ENCODE assay signal across 9 cellular contexts in the genomic region with DNA sequence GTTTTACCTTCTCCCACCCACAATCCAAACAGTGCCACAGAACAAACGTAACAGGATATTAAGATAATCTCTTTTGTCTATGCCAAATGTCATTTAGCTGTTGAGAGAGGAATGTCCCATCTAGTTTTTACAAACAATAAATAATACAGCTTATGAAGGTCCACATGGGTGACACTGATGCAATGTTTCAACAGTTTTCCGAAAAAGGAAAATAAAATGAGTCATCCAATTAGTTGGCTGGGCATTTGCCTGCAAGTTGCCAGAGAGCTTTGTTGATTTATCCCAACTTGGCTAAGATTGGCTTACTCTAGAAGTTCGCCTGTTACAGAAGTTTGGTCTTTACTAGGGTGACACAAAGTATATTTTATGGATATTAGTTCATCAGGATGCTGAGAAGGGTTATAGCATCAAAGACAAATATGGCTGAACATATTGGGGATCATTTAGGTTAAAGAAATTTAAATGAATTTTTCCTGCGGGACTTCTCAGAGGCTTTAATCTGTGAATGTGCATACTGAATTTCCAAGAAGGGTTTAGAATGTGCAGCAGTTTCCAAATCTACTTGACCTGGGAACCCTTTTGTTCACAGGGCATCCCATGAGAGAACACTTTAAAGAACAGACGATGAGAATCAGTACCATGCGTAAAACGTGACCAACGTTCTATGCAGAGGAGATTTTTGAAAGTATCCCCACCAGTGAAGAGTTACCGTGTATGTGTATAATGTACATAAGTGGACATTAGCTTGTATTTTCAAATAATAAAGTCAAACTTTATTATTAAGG.
DNase-seq lines count a peak whose midpoint lies in the region; TF ChIP-seq lines count a peak whose summit lies in the region.
"Had no signal": no experiment of that assay in that cellular context is flagged by ENCODE, and none has a peak within 500 bp of the region (broad histone marks: within the 10 kb centered on the region; RNA-seq: fewer than 3 reads in every experiment).

No MANE protein-coding gene starts in this region.

- no peaks in the 10 kb centered on the region for H3K4me1 Mint-ChIP-seq in mesothelial cell of epicardium

- H3K9me3 ChIP-seq in skeletal muscle satellite cell (replicated peaks; ENCODE audit: low read length): no peaks in the 10 kb centered on the region
- H3K9me3 ChIP-seq in BE2C: no peaks in the 10 kb centered on the region
- H3K9me3 ChIP-seq in MM.1S (replicated peaks; ENCODE audit: insufficient read depth, low read length): no peaks in the 10 kb centered on the region

- H3K4me3 Mint-ChIP-seq in mesothelial cell of epicardium: no peak overlapping the region

- no peaks in the 10 kb centered on the region for H3F3A ChIP-seq in MM.1S (ENCODE audit: insufficient read depth, low read length)

- TF ChIP-seq CTCF in HFF-Myc (IDR thresholded peaks at IDR 0.05; ENCODE audit: low read depth, low read length, missing control alignments): no peak
- no peak for TF ChIP-seq CTCF in BE2C (IDR thresholded peaks at IDR 0.05; ENCODE audit: low read depth, low read length)
- TF ChIP-seq CTCF in MM.1S (IDR thresholded peaks at IDR 0.05; ENCODE audit: low read length): no peak
- no peak for TF ChIP-seq CTCF in mesothelial cell of epicardium (IDR thresholded peaks at IDR 0.05; ENCODE audit: unreplicated experiment)

- DNase-seq in HFF-Myc (ENCODE audit: extremely low read depth, low read depth): peak; percentile 67
- DNase-seq in amniotic stem cell (lab: John Stamatoyannopoulos, UW): peak; percentile 72
- peak; percentile 82 for DNase-seq in glomerular endothelial cell (ENCODE audit: extremely low read depth, low read depth, low spot score)
- no peak for DNase-seq in BE2C
- no peak for DNase-seq in MM.1S
- DNase-seq in mesothelial cell of epicardium (ENCODE audit: low spot score in 2 of 2, unreplicated experiment in 2 of 2): no peak
- DNase-seq in NCI-H510A (lab: John Stamatoyannopoulos, UW): no peak
- DNase-seq: stimulated activated naive CD4-positive, alpha-beta T cell had no signal

- H4K20me1 ChIP-seq in MM.1S (ENCODE audit: insufficient read depth, low read length): no peaks in the 10 kb centered on the region

- no peaks in the 10 kb centered on the region for H3K27me3 ChIP-seq in skeletal muscle satellite cell (ENCODE audit: control insufficient read depth, insufficient read depth, low read length)
- no peaks in the 10 kb centered on the region for H3K27me3 ChIP-seq in BE2C
- no peaks in the 10 kb centered on the region for H3K27me3 ChIP-seq in MM.1S (replicated peaks; ENCODE audit: insufficient read depth, low read length)

- H3K4me1 ChIP-seq in skeletal muscle satellite cell (ENCODE audit: control insufficient read depth, insufficient read depth, low read length): peaks cover 31% of the 10 kb centered on the region
- H3K4me1 ChIP-seq in BE2C: no peaks in the 10 kb centered on the region
- H3K4me1 ChIP-seq in MM.1S (ENCODE audit: low read length): no peaks in the 10 kb centered on the region

- peak overlapping the region; percentile 48 for H3K4me2 ChIP-seq in skeletal muscle satellite cell (ENCODE audit: low read length)
- H3K4me2 ChIP-seq in MM.1S (ENCODE audit: low read depth, low read length): no peak overlapping the region

- peaks cover 3% of the 10 kb centered on the region for H3K9me3 Mint-ChIP-seq in mesothelial cell of epicardium

- H3K27me3 Mint-ChIP-seq in mesothelial cell of epicardium (ENCODE audit: low read depth): peaks cover 45% of the 10 kb centered on the region

- H3K9ac ChIP-seq in skeletal muscle satellite cell (ENCODE audit: low read depth, low read length) (peak overlapping the region; percentile 3), MM.1S (ENCODE audit: low read length) (no peak overlapping the region)

- no peak overlapping the region for H3K4me3 ChIP-seq in HFF-Myc (replicated peaks; ENCODE audit: low read depth, low read length)
- H3K4me3 ChIP-seq in skeletal muscle satellite cell (ENCODE audit: low read length): no peak overlapping the region
- H3K4me3 ChIP-seq in BE2C (ENCODE audit: low read depth, low read length): no peak overlapping the region
- H3K4me3 ChIP-seq in MM.1S (ENCODE audit: low read length): no peak overlapping the region

- H3K27ac Mint-ChIP-seq in mesothelial cell of epicardium: no peak overlapping the region

- no peaks in the 10 kb centered on the region for H3K79me2 ChIP-seq in MM.1S (ENCODE audit: low read length)

- H3K9me2 ChIP-seq in MM.1S (replicated peaks; ENCODE audit: insufficient read depth, low read length): no peaks in the 10 kb centered on the region

- no peaks in the 10 kb centered on the region for H3K36me3 ChIP-seq in skeletal muscle satellite cell (ENCODE audit: insufficient read depth, low read length)
- H3K36me3 ChIP-seq in BE2C: no peaks in the 10 kb centered on the region
- no peaks in the 10 kb centered on the region for H3K36me3 ChIP-seq in MM.1S (replicated peaks; ENCODE audit: insufficient read depth, low read length)

- no peak overlapping the region for H2AFZ ChIP-seq in MM.1S (ENCODE audit: low read length)

- no peak overlapping the region for H3K27ac ChIP-seq in MM.1S (ENCODE audit: low read length)

- H3K36me3 Mint-ChIP-seq in mesothelial cell of epicardium: no peaks in the 10 kb centered on the region

Comparison
In these comparisons a context has a peak if more than half of its experiments do, and no peak if none do; other contexts are left out.
1. DNase-seq: peak in HFF-Myc (single experiment), amniotic stem cell (single experiment) and glomerular endothelial cell (single experiment); none in BE2C (single experiment), MM.1S (single experiment), mesothelial cell of epicardium (0 of 2) and NCI-H510A (single experiment).